In genomic region chr12:108567974-108568652, GRCh38 we compare ENCODE assay signal across 11 cellular contexts. TPM values are rescaled to one million over a fixed set of nuclear protein-coding genes. Genes with fewer than 3 reads are reported as not detected.
DNase-seq lines count a peak whose midpoint lies in the region; ATAC-seq and TF ChIP-seq lines count a peak whose summit lies in the region.
"Had no signal": no experiment of that assay in that cellular context is flagged by ENCODE, and none has a peak within 500 bp of the region (broad histone marks: within the 10 kb centered on the region; RNA-seq: fewer than 3 reads in every experiment).

No MANE protein-coding gene starts in this region.

- H3K36me3 ChIP-seq in gastroesophageal sphincter (peaks cover 0 to 66% of the 10 kb centered on the region in 2 donors), thymus (ENCODE audit: control insufficient read depth, insufficient read depth) (peaks cover 28% of the 10 kb centered on the region)

- 0 out of 2 replicates have a peak, but pooled peaks have one; percentile 9 for TF ChIP-seq CTCF in VCaP (conservative IDR thresholded peaks at IDR 0.05)
- TF ChIP-seq CTCF in gastroesophageal sphincter (IDR thresholded peaks at IDR 0.05): no peak
- TF ChIP-seq CTCF in endothelial cell (IDR thresholded peaks at IDR 0.05; ENCODE audit: unreplicated experiment): no peak

- no peak for ATAC-seq in gastroesophageal sphincter
- ATAC-seq in GM19395 (IDR thresholded peaks at IDR 0.05; ENCODE audit: unreplicated experiment): no peak
- no peak for ATAC-seq in GM21723 (IDR thresholded peaks at IDR 0.05; ENCODE audit: unreplicated experiment)

- H3K9me3 Mint-ChIP-seq in activated naive CD4-positive, alpha-beta T cell treated with anti-CD3 and anti-CD28 coated beads for 36 hours: no peaks in the 10 kb centered on the region
- H3K9me3 Mint-ChIP-seq in endothelial cell (ENCODE audit: unreplicated experiment): no peaks in the 10 kb centered on the region

- no peak for TF ChIP-seq EP300 in gastroesophageal sphincter (IDR thresholded peaks at IDR 0.05)

- H3K4me1 ChIP-seq in gastroesophageal sphincter (peaks cover 0 to 60% (median 3%) of the 10 kb centered on the region in 3 donors), thymus (ENCODE audit: control insufficient read depth, insufficient read depth, low read length) (peaks cover 66% of the 10 kb centered on the region)

- H3K4me3 ChIP-seq in gastroesophageal sphincter (no peak overlapping the region), thymus (ENCODE audit: low read length) (peak overlapping the region; percentile 24)

- no peaks in the 10 kb centered on the region for H3K9me3 ChIP-seq in gastroesophageal sphincter
- H3K9me3 ChIP-seq in thymus (ENCODE audit: control insufficient read depth): no peaks in the 10 kb centered on the region

- CTCF ChIA-PET in activated naive CD4-positive, alpha-beta T cell treated with anti-CD3 and anti-CD28 coated beads for 36 hours (lab: Charles Lee): interaction anchor here (0.7 to 11.5 kb wide), 8 partner anchors 37 to 236 kb away, joined by 3 to 306 read pairs (median 6); partner anchors contain the start of gene SELPLG

- H3K27ac Mint-ChIP-seq in activated naive CD4-positive, alpha-beta T cell treated with anti-CD3 and anti-CD28 coated beads for 36 hours: peak overlapping the region; percentile 91
- no peak overlapping the region for H3K27ac Mint-ChIP-seq in endothelial cell (ENCODE audit: unreplicated experiment)

- intact Hi-C loops in activated naive CD4-positive, alpha-beta T cell treated with anti-CD3 and anti-CD28 coated beads for 36 hours (cut with micrococcal nuclease): loop anchor here (1.0 to 10.0 kb wide), 2 partner anchors 65 to 1437 kb away; partner anchors contain the start of gene SELPLG

- peaks cover 50% of the 10 kb centered on the region for H3K36me3 Mint-ChIP-seq in activated naive CD4-positive, alpha-beta T cell treated with anti-CD3 and anti-CD28 coated beads for 36 hours (ENCODE audit: low read depth)
- peaks cover 30% of the 10 kb centered on the region for H3K36me3 Mint-ChIP-seq in endothelial cell (ENCODE audit: low read depth, unreplicated experiment)

- no peaks in the 10 kb centered on the region for H3K27me3 Mint-ChIP-seq in activated naive CD4-positive, alpha-beta T cell treated with anti-CD3 and anti-CD28 coated beads for 36 hours (ENCODE audit: low read depth)
- peaks cover 6% of the 10 kb centered on the region for H3K27me3 Mint-ChIP-seq in endothelial cell (ENCODE audit: unreplicated experiment)

- no peak for DNase-seq in activated naive CD4-positive, alpha-beta T cell treated with anti-CD3 and anti-CD28 coated beads for 36 hours
- DNase-seq in activated naive CD4-positive, alpha-beta T cell treated with Interleukin-2 at 50 U/mL for 16 hours: no peak
- no peak for DNase-seq in endothelial cell (ENCODE audit: low spot score)
- DNase-seq: C1 segment of cervical spinal cord, erythroblast, midbrain had no signal

- H3K27me3 ChIP-seq in gastroesophageal sphincter (no peaks in the 10 kb centered on the region), thymus (ENCODE audit: control insufficient read depth, insufficient read depth) (no peaks in the 10 kb centered on the region)

- peak overlapping the region; percentile 66 for H3K27ac ChIP-seq in VCaP
- peak overlapping the region in 3 of 4 donors; percentile 31 to 52 (median 52) for H3K27ac ChIP-seq in gastroesophageal sphincter
- peak overlapping the region; percentile 86 for H3K27ac ChIP-seq in thymus (ENCODE audit: low read depth)

- H3K4me3 Mint-ChIP-seq in activated naive CD4-positive, alpha-beta T cell treated with anti-CD3 and anti-CD28 coated beads for 36 hours: peak overlapping the region; percentile 30
- no peak overlapping the region for H3K4me3 Mint-ChIP-seq in endothelial cell (ENCODE audit: unreplicated experiment)

- H3K4me1 Mint-ChIP-seq in activated naive CD4-positive, alpha-beta T cell treated with anti-CD3 and anti-CD28 coated beads for 36 hours (ENCODE audit: low read depth): peaks cover 87% of the 10 kb centered on the region
- H3K4me1 Mint-ChIP-seq in endothelial cell (ENCODE audit: unreplicated experiment): peaks cover 5% of the 10 kb centered on the region

- WGBS in gastroesophageal sphincter (ENCODE audit: low coverage in 1 of 2), 2 donors: 56 to 70% methylated on average over 3 of the region's 3 CpGs
- 63% methylated on average over 3 of the region's 3 CpGs for WGBS in thymus

- TF ChIP-seq POLR2A in gastroesophageal sphincter (IDR thresholded peaks at IDR 0.05): no peak

RNA-seq across cellular contexts. Expression of gene ISCU, which starts 5.7 kb away (rescaled TPM):
- 100 to 1,000 TPM; 103 to 105 TPM for total RNA-seq in activated naive CD4-positive, alpha-beta T cell treated with anti-CD3 and anti-CD28 coated beads for 36 hours
- total RNA-seq in gastroesophageal sphincter (100 to 1,000 TPM; 220 to 299 (median 247) TPM), endothelial cell (ENCODE audit: unreplicated experiment) (67.8 TPM)
- polyA plus RNA-seq in thymus: 248 TPM

RNA-seq across cellular contexts. Expression of gene SART3, which starts 7.1 kb away (rescaled TPM):
- 10 to 100 TPM; 81.9 to 82.5 TPM for total RNA-seq in activated naive CD4-positive, alpha-beta T cell treated with anti-CD3 and anti-CD28 coated beads for 36 hours
- total RNA-seq in gastroesophageal sphincter (10 to 100 TPM; 28.7 to 71.8 (median 53.2) TPM), endothelial cell (ENCODE audit: unreplicated experiment) (67.8 TPM)
- 21.0 TPM for polyA plus RNA-seq in thymus

RNA-seq across cellular contexts. Expression of gene TMEM119, which starts 29.8 kb away (rescaled TPM):
- total RNA-seq in activated naive CD4-positive, alpha-beta T cell treated with anti-CD3 and anti-CD28 coated beads for 36 hours: not detected
- total RNA-seq in gastroesophageal sphincter: 1 to 10 TPM; 2.3 to 5.9 (median 4.5) TPM
- 4.0 TPM for polyA plus RNA-seq in thymus
- total RNA-seq in endothelial cell (ENCODE audit: unreplicated experiment): 0.36 TPM

RNA-seq across cellular contexts. Expression of gene FICD, which starts 53.0 kb away (rescaled TPM):
- total RNA-seq in activated naive CD4-positive, alpha-beta T cell treated with anti-CD3 and anti-CD28 coated beads for 36 hours: 1 to 10 TPM; 3.4 to 3.7 TPM
- total RNA-seq in gastroesophageal sphincter (1 to 10 TPM; 3.3 to 8.8 (median 5.5) TPM), endothelial cell (ENCODE audit: unreplicated experiment) (5.5 TPM)
- 2.1 TPM for polyA plus RNA-seq in thymus
